ENCODE assay signal across 8 cellular contexts in the genomic region with DNA sequence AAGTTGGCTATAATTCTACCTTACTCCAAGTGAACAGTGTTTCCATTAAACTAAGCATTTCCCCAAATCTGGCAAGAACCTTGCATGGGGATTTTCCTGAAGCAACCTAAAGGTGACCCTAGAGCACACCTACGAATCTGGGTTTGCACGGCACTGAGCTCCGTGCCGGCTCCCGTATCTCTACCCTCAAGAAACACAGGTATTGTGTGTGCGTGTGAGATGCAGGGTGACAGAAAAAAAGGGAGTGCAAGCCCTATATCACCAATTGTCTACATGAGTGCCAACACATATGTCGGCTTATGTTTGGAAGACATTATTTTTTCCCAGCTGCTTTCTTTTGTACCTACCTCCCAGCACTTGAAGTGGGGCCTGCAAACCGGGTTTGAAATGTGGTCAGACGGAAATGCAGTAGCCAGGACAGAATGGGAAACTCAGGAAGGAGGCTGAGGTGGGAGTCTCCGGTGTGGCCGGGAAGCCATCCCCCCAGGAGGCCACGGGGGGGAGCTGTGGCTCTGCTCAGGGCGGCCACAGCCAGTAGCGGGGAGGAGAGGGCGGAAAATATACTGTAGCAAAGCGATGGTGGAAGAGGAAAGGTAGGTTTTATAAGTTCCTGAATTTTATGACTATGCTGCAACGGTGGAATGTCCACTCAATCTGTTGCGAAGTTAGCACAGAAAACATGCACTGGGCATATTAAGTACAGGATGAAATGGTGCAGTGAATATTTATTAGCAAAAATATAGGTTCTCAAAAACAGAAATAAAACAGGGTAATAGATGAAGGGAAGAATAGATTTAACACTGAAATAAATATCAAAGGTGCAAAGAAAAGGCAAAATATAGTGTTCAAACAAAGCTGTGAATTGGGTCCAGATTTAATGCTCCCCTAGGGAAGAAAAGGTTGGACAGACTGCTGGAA.
DNase-seq lines count a peak whose midpoint lies in the region; ATAC-seq and TF ChIP-seq lines count a peak whose summit lies in the region.

No MANE protein-coding gene starts in this region.

- H3K4me3 Mint-ChIP-seq in memory B cell, result no peak overlapping the region

- POLR2A ChIA-PET in BJ (lab: Charles Lee), result no interaction called here

- TF ChIP-seq EP300 in stomach (IDR thresholded peaks at IDR 0.05), result no peak

- no peaks in the 10 kb centered on the region for H3K36me3 ChIP-seq in BJ (ENCODE audit: control insufficient read depth, insufficient read depth, low read length)
- H3K36me3 ChIP-seq in stomach, result no peaks in the 10 kb centered on the region

- H3K27me3 Mint-ChIP-seq in memory B cell, result peaks cover 6% of the 10 kb centered on the region

- TF ChIP-seq CTCF in BJ (IDR thresholded peaks at IDR 0.05; ENCODE audit: insufficient read depth, low read depth, low read length), result peak; percentile 67
- TF ChIP-seq CTCF in LNCAP (IDR thresholded peaks at IDR 0.05), result peak; percentile 97
- peak in 5 of 7 experiments; percentile 64 to 73 (median 69) for TF ChIP-seq CTCF in stomach (IDR thresholded peaks at IDR 0.05)

- H3K9me3 Mint-ChIP-seq in memory B cell, result no peaks in the 10 kb centered on the region

- H3K4me3 ChIP-seq in BJ (ENCODE audit: low read depth, low read length), result no peak overlapping the region
- no peak overlapping the region for H3K4me3 ChIP-seq in stomach

- peak; percentile 64 for ATAC-seq in GM19328 (IDR thresholded peaks at IDR 0.05; ENCODE audit: unreplicated experiment)
- peak; percentile 47 to 52 for ATAC-seq in activated CD4-positive, CD25-positive, alpha-beta regulatory T cell treated with anti-CD3 and anti-CD28 coated beads, Interleukin-2, amount 50 U/mL, for 24 hours
- ATAC-seq in memory B cell (ENCODE audit: low read depth), result no peak

- WGBS in stomach, 5 donors, result 20 to 29% (median 21%) methylated on average over 18 of the region's 18 CpGs

- intact Hi-C loops in stomach (cut with DNase I; ENCODE audit: low total_unique reads), result loop anchor here (5.0 kb wide), 1 partner anchor 936 kb away; no protein-coding TSS in a partner anchor

- H3K4me1 ChIP-seq in stomach, result peaks cover 0 to 27% (median 7%) of the 10 kb centered on the region in 4 donors

- H3K27me3 ChIP-seq in BJ (ENCODE audit: control insufficient read depth, insufficient read depth, low read length), result no peaks in the 10 kb centered on the region
- peaks cover 0 to 84% (median 36%) of the 10 kb centered on the region in 3 donors for H3K27me3 ChIP-seq in stomach

- no peak overlapping the region for H3K27ac Mint-ChIP-seq in memory B cell

- no peaks in the 10 kb centered on the region for H3K36me3 Mint-ChIP-seq in memory B cell

- no peak overlapping the region for H3K27ac ChIP-seq in stomach

- H3K4me1 Mint-ChIP-seq in memory B cell, result no peaks in the 10 kb centered on the region

- CTCF ChIA-PET in BJ (lab: Yijun Ruan, JAX), result interaction anchor here (0.6 to 1.5 kb wide), 3 partner anchors 932 to 947 kb away, joined by 3 to 5 read pairs (median 3); no protein-coding TSS in a partner anchor

- no peak for DNase-seq in BJ (ENCODE audit: low read depth)
- DNase-seq in dermis microvascular lymphatic vessel endothelial cell (ENCODE audit: low read depth in 2 of 2), result peak; percentile 67 to 73
- peak; percentile 2 to 14 for DNase-seq in memory B cell (ENCODE audit: low spot score in 2 of 2)
- DNase-seq in stomach, result peak; percentile 45
- DNase-seq in COR-L47 (lab: John Stamatoyannopoulos, UW), result no peak

- no peaks in the 10 kb centered on the region for H3K9me3 ChIP-seq in stomach

- TF ChIP-seq POLR2A in stomach (IDR thresholded peaks at IDR 0.05), result no peak

Comparison
In these comparisons a context has a peak if more than half of its experiments do, and no peak if none do; other contexts are left out.
1. DNase-seq: peak in dermis microvascular lymphatic vessel endothelial cell (2 of 2), memory B cell (2 of 2) and stomach (single experiment); none in BJ (single experiment) and COR-L47 (single experiment).
2. Peak in every context shown above with its lines, with median percentiles within 50 percentile points of each other: CTCF ChIP-seq.